In genomic region chr14:91115986-91116385, GRCh38 we compare ENCODE assay signal across 9 cellular contexts. TPM values are rescaled to one million over a fixed set of nuclear protein-coding genes. Genes with fewer than 3 reads are reported as not detected.
DNase-seq lines count a peak whose midpoint lies in the region; ATAC-seq, FAIRE-seq and TF ChIP-seq lines count a peak whose summit lies in the region.
"Had no signal": no experiment of that assay in that cellular context is flagged by ENCODE, and none has a peak within 500 bp of the region (broad histone marks: within the 10 kb centered on the region; RNA-seq: fewer than 3 reads in every experiment).

No MANE protein-coding gene starts in this region.

- intact Hi-C loops in left cardiac atrium (cut with DNase I) (loop anchor here in 1 of 2 donors (5.0 kb wide), 1 partner anchor 56 kb away; no protein-coding TSS in a partner anchor), lower lobe of right lung (cut with DNase I) (no loop called here), vagina (cut with DNase I) (loop anchor here (5.0 kb wide), 1 partner anchor 49 kb away; no protein-coding TSS in a partner anchor)

- H3K27ac ChIP-seq in right atrium auricular region, result peak overlapping the region; percentile 93 to 96
- H3K27ac ChIP-seq in lower lobe of right lung, result peak overlapping the region; percentile 97
- peak overlapping the region; percentile 97 for H3K27ac ChIP-seq in vagina

- TF ChIP-seq POLR2A in vagina (IDR thresholded peaks at IDR 0.05), result no peak
- TF ChIP-seq POLR2A in GM12891 (IDR thresholded peaks at IDR 0.05; ENCODE audit: low read depth, low read length), result no peak

- H3K9me3 ChIP-seq in right atrium auricular region (no peaks in the 10 kb centered on the region), adipocyte (ENCODE audit: control insufficient read depth, low read length) (no peaks in the 10 kb centered on the region), lower lobe of right lung (no peaks in the 10 kb centered on the region), vagina (no peaks in the 10 kb centered on the region)

- no peak for FAIRE-seq in GM12891 (lab: Jason Lieb, UNC)

- DNase-seq in right atrium auricular region (ENCODE audit: low spot score) (no peak), left cardiac atrium (no peak), adipocyte (ENCODE audit: low read depth) (peak; percentile 50), lower lobe of right lung (no peak), vagina (ENCODE audit: extremely low spot score in 2 of 2) (no peak), NOMO-1 treated with DMSO at 0.1 percent for 48 hours (lab: John Stamatoyannopoulos, UW; ENCODE audit: unreplicated experiment) (no peak), NCI-H524 treated with DMSO at 0.1 percent for 48 hours (lab: John Stamatoyannopoulos, UW) (no peak), GM12891 (ENCODE audit: insufficient read length, low spot score) (no peak)
- DNase-seq: T1000 had no signal

- H3K4me3 ChIP-seq in right atrium auricular region (peak overlapping the region in 1 of 2 donors; percentile 72), adipocyte (ENCODE audit: low read length) (peak overlapping the region; percentile 89), lower lobe of right lung (peak overlapping the region; percentile 87), vagina (peak overlapping the region; percentile 68 to 71)

- H3K4me1 ChIP-seq in right atrium auricular region (peaks cover 0 to 55% of the 10 kb centered on the region in 2 donors), adipocyte (ENCODE audit: control insufficient read depth, insufficient read depth, low read length) (peaks cover 33% of the 10 kb centered on the region), lower lobe of right lung (peaks cover 44% of the 10 kb centered on the region), vagina (peaks cover 80% of the 10 kb centered on the region)

- H3K36me3 ChIP-seq in right atrium auricular region, result no peaks in the 10 kb centered on the region
- no peaks in the 10 kb centered on the region for H3K36me3 ChIP-seq in adipocyte (ENCODE audit: control insufficient read depth, insufficient read depth, low read length, severe bottlenecking)
- H3K36me3 ChIP-seq in lower lobe of right lung, result peaks cover under 1% of the 10 kb centered on the region
- no peaks in the 10 kb centered on the region for H3K36me3 ChIP-seq in vagina

- ATAC-seq in left cardiac atrium (no peak), lower lobe of right lung (no peak)

- no peak overlapping the region for H3K9ac ChIP-seq in adipocyte (ENCODE audit: low read length)

- H3K27me3 ChIP-seq in right atrium auricular region (no peaks in the 10 kb centered on the region), adipocyte (replicated peaks; ENCODE audit: control insufficient read depth, insufficient read depth, low read length) (no peaks in the 10 kb centered on the region), lower lobe of right lung (ENCODE audit: low read depth) (no peaks in the 10 kb centered on the region), vagina (no peaks in the 10 kb centered on the region)

- TF ChIP-seq CTCF in right atrium auricular region (IDR thresholded peaks at IDR 0.05) (no peak), lower lobe of right lung (IDR thresholded peaks at IDR 0.05) (no peak), vagina (IDR thresholded peaks at IDR 0.05) (no peak)

TF ChIP-seq in GM12891, 5 proteins besides CTCF, POLR2A, EP300 and RAD21:
- TF ChIP-seq POU2F2 (IDR thresholded peaks at IDR 0.05; ENCODE audit: low read depth, low read length), result no peak
- no peak for TF ChIP-seq TAF1 (IDR thresholded peaks at IDR 0.05; ENCODE audit: low read depth, low read length)
- no peak for TF ChIP-seq SPI1 (IDR thresholded peaks at IDR 0.05; ENCODE audit: low read depth, low read length)
- no peak for TF ChIP-seq POLR2AphosphoS5 (IDR thresholded peaks at IDR 0.05; ENCODE audit: low read depth, low read length)
- no peak for TF ChIP-seq PAX5 (IDR thresholded peaks at IDR 0.05; ENCODE audit: insufficient read depth, low read length, severe bottlenecking)

RNA-seq across cellular contexts. Expression of gene DGLUCY, which starts 2.1 kb away (rescaled TPM):
- total RNA-seq in right atrium auricular region (100 to 1,000 TPM in 1 of 2 donors, 10 to 100 TPM in 1; 81.8 to 136 TPM), left cardiac atrium (100 to 1,000 TPM; 110 to 129 TPM), lower lobe of right lung (102 TPM), vagina (57.0 TPM)
- 26.9 TPM for polyA plus RNA-seq in GM12891 (2012; ENCODE audit: low read depth, missing spikeins)

RNA-seq across cellular contexts. Expression of gene RPS6KA5, which starts 55.5 kb away (rescaled TPM):
- total RNA-seq in right atrium auricular region (1 to 10 TPM; 5.3 to 9.6 TPM), left cardiac atrium (1 to 10 TPM; 8.1 to 9.6 TPM), lower lobe of right lung (11.3 TPM), vagina (5.2 TPM)
- 0.54 TPM for polyA plus RNA-seq in GM12891 (2012; ENCODE audit: low read depth, missing spikeins)
